Comparison of ENCODE assay signal across 8 cellular contexts in the genomic region with DNA sequence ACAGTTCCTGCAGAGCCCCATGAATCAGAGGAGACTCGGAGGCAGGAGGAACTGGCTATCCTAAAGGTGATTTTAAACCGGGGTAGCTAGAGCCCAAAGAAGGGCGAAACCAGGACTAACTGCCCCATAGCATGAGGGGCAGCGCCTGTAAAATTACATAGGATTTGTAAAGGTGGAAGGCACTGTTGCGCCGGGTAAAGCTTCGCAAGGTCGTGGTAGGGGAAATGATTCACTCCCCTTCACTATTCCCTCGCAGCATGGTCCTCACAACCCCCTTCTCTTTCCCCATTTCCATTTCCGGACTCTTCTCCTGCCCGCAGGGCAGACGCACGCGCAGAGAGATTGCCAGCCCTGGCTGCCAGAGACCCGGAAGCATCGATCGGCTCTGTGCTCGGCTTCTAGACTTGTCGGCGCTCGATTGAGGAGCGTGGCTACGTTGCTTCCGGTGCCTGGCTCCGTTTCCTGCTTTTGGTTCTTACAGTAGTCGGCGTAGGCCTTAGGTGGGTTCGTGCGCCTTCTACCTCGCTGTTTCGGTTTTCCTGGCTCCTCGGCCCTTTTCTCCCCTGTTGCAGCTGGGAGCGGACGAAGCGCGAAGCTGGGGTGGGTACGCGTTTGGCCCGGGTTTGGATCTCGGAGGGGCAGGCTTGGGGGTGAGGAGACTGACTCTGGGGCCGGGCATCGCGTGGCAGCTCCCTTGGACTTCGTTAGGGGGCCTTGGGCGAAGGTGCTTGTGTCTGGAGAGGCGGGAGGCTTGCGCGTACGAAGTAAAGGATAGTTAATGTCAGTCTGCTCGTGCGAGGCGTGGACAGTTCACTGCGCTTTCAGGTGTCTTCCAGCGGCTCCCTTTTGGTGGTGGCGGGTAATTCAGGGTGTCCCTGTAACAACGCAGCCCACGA. TPM values are rescaled to one million over a fixed set of nuclear protein-coding genes. Genes with fewer than 3 reads are reported as not detected.
A peak's percentile ranks its signal among the peaks of the same experiment; 100 is the strongest.
DNase-seq lines count a peak whose midpoint lies in the region; ATAC-seq lines count a peak whose summit lies in the region.

TSS of gene SNRPB2 (plus strand) at position 462 of the 896 bp plus-strand sequence. CDS start 1,677 bp downstream, outside the sequence.

- DNase-seq in COR-L47 (lab: John Stamatoyannopoulos, UW): peak; percentile 93
- peak in 75 of 76 experiments; percentile 24 to 94 (median 82) for DNase-seq in HUDEP-2 (lab: John Stamatoyannopoulos, UW; ENCODE audit: unreplicated experiment in 76 of 76)
- DNase-seq in NT2/D1 (ENCODE audit: low read depth, low spot score): peak; percentile 84
- peak; percentile 81 for DNase-seq in activated CD8-positive, alpha-beta memory T cell treated with anti-CD3 and anti-CD28 coated beads, Interleukin-2, amount 50 U/mL, for 1 hour (ENCODE audit: extremely low read depth)
- DNase-seq in mesenteric fat pad (ENCODE audit: low spot score): peak; percentile 96
- DNase-seq in stimulated activated CD8-positive, alpha-beta memory T cell treated with anti-CD3 and anti-CD28 coated beads, Interleukin-15, amount 100 ng/mL, for 24 hours (ENCODE audit: low read depth): peak; percentile 72

- H3K9ac ChIP-seq in NT2/D1 (ENCODE audit: insufficient read length, low read depth): peak within 1 kb of the TSS; percentile 95

- H3K4me1 ChIP-seq in NT2/D1 (ENCODE audit: insufficient read depth, insufficient read length): no peaks in the 10 kb centered on the region

- peaks cover 10% of the 10 kb centered on the region; the same call in 1 of the 2 replicates for H3K9me3 ChIP-seq in NT2/D1 (ENCODE audit: insufficient read depth, low read length)

- ATAC-seq in GM21381 (IDR thresholded peaks at IDR 0.05; ENCODE audit: unreplicated experiment): peak; percentile 99

- in situ Hi-C loops in endometrial microvascular endothelial cells (cut with HindIII; ENCODE audit: inconsistent ontology term, low pct_unique_long_range_greater_than_20kb, low sequenced_read_pairs): no loop called here

- no peaks in the 10 kb centered on the region for H3K27me3 ChIP-seq in NT2/D1 (ENCODE audit: insufficient read depth, insufficient read length)

- H3K36me3 ChIP-seq in NT2/D1 (ENCODE audit: insufficient read depth, insufficient read length, low read length): peaks cover 35% of the 10 kb centered on the region

- H3K4me3 ChIP-seq in NT2/D1 (ENCODE audit: insufficient read length, low read depth): peak within 1 kb of the TSS; percentile 92

RNA-seq across cellular contexts. Expression of gene SNRPB2, which starts in this region (rescaled TPM):
- 73.4 TPM for total RNA-seq in endometrial microvascular endothelial cells (ENCODE audit: inconsistent ontology term)
- 38.9 TPM for total RNA-seq in mesenteric fat pad

Comparison
In these comparisons a context has a peak if more than half of its experiments do, and no peak if none do; other contexts are left out.
1. Peak in every context shown above with its lines: DNase-seq, ATAC-seq and H3K4me3 ChIP-seq.